ENCODE assay signal across 11 cellular contexts in genomic region chr1:41540886-41541591, GRCh38.
DNase-seq lines count a peak whose midpoint lies in the region; ATAC-seq, FAIRE-seq and TF ChIP-seq lines count a peak whose summit lies in the region.
"Had no signal": no experiment of that assay in that cellular context is flagged by ENCODE, and none has a peak within 500 bp of the region (broad histone marks: within the 10 kb centered on the region; RNA-seq: fewer than 3 reads in every experiment).

No MANE protein-coding gene starts in this region.

- no peaks in the 10 kb centered on the region for H3K9me3 Mint-ChIP-seq in activated T-cell treated with anti-CD3 and anti-CD28 coated beads, Interleukin-2, amount 50 U/mL, for 24 hours
- no peaks in the 10 kb centered on the region for H3K9me3 Mint-ChIP-seq in dendritic cell treated with granulocyte-macrophage colony-stimulating factor and Interleukin-4, amounts not matched to agents 40 ng/mL and 50 ng/mL, for 4 days
- H3K9me3 Mint-ChIP-seq in stimulated activated memory B cell treated with anti-CD40 and anti-IgM and Interleukin-4, amounts not matched to agents 10 μg/mL and 1 μg/mL and 100 μg/mL, for 72 hours = peaks cover 10% of the 10 kb centered on the region
- H3K9me3 Mint-ChIP-seq: natural killer cell had no signal

- peaks cover 88% of the 10 kb centered on the region for H3K36me3 Mint-ChIP-seq in activated T-cell treated with anti-CD3 and anti-CD28 coated beads, Interleukin-2, amount 50 U/mL, for 24 hours (ENCODE audit: low read depth)
- peaks cover 74% of the 10 kb centered on the region for H3K36me3 Mint-ChIP-seq in dendritic cell treated with granulocyte-macrophage colony-stimulating factor and Interleukin-4, amounts not matched to agents 40 ng/mL and 50 ng/mL, for 4 days (ENCODE audit: low read depth)
- H3K36me3 Mint-ChIP-seq in stimulated activated memory B cell treated with anti-CD40 and anti-IgM and Interleukin-4, amounts not matched to agents 10 μg/mL and 1 μg/mL and 100 μg/mL, for 72 hours = peaks cover 60% of the 10 kb centered on the region
- H3K36me3 Mint-ChIP-seq: natural killer cell had no signal

- DNase-seq in activated T-cell treated with anti-CD3 and anti-CD28 coated beads, Interleukin-2, amount 50 U/mL, for 24 hours = peak; percentile 31
- no peak for DNase-seq in activated T-cell treated with anti-CD3 and anti-CD28 coated beads, Interleukin-2, amount 50 U/mL, for 48 hours
- DNase-seq in NB4 (ENCODE audit: low read depth) (peak; percentile 44), GM19239 (ENCODE audit: insufficient read length, low spot score) (no peak)
- DNase-seq in activated CD8-positive, alpha-beta memory T cell treated with anti-CD3 and anti-CD28 coated beads, Interleukin-2, amount 50 U/mL, for 4 hours = no peak
- DNase-seq: ACHN, natural killer cell, NCI-H187 had no signal

- no peaks in the 10 kb centered on the region for H3K27me3 Mint-ChIP-seq in activated T-cell treated with anti-CD3 and anti-CD28 coated beads, Interleukin-2, amount 50 U/mL, for 24 hours
- H3K27me3 Mint-ChIP-seq in dendritic cell treated with granulocyte-macrophage colony-stimulating factor and Interleukin-4, amounts not matched to agents 40 ng/mL and 50 ng/mL, for 4 days = no peaks in the 10 kb centered on the region
- H3K27me3 Mint-ChIP-seq in stimulated activated memory B cell treated with anti-CD40 and anti-IgM and Interleukin-4, amounts not matched to agents 10 μg/mL and 1 μg/mL and 100 μg/mL, for 72 hours = no peaks in the 10 kb centered on the region

- no peak overlapping the region for H3K4me3 ChIP-seq in NB4 (ENCODE audit: low read depth, low read length)

- intact Hi-C loops in dendritic cell treated with granulocyte-macrophage colony-stimulating factor and Interleukin-4, amounts not matched to agents 40 ng/mL and 50 ng/mL, for 4 days (cut with micrococcal nuclease) = no loop called here

- FAIRE-seq in GM19239 (lab: Jason Lieb, UNC) = no peak

- peak overlapping the region; percentile 76 for H3K27ac Mint-ChIP-seq in activated T-cell treated with anti-CD3 and anti-CD28 coated beads, Interleukin-2, amount 50 U/mL, for 24 hours
- H3K27ac Mint-ChIP-seq in dendritic cell treated with granulocyte-macrophage colony-stimulating factor and Interleukin-4, amounts not matched to agents 40 ng/mL and 50 ng/mL, for 4 days = peak overlapping the region; percentile 61
- peak overlapping the region; percentile 60 for H3K27ac Mint-ChIP-seq in stimulated activated memory B cell treated with anti-CD40 and anti-IgM and Interleukin-4, amounts not matched to agents 10 μg/mL and 1 μg/mL and 100 μg/mL, for 72 hours

- no peak for TF ChIP-seq CTCF in NB4 (IDR thresholded peaks at IDR 0.05; ENCODE audit: low read depth, low read length)

- H3K4me1 Mint-ChIP-seq in activated T-cell treated with anti-CD3 and anti-CD28 coated beads, Interleukin-2, amount 50 U/mL, for 24 hours (ENCODE audit: low read depth) = peaks cover 7% of the 10 kb centered on the region
- peaks cover 21% of the 10 kb centered on the region for H3K4me1 Mint-ChIP-seq in dendritic cell treated with granulocyte-macrophage colony-stimulating factor and Interleukin-4, amounts not matched to agents 40 ng/mL and 50 ng/mL, for 4 days (ENCODE audit: low read depth)
- H3K4me1 Mint-ChIP-seq in stimulated activated memory B cell treated with anti-CD40 and anti-IgM and Interleukin-4, amounts not matched to agents 10 μg/mL and 1 μg/mL and 100 μg/mL, for 72 hours = peaks cover 57% of the 10 kb centered on the region

- no peak for TF ChIP-seq POLR2A in NB4 (IDR thresholded peaks at IDR 0.05; ENCODE audit: extremely low read depth, insufficient read length)

- H3K4me3 Mint-ChIP-seq in activated T-cell treated with anti-CD3 and anti-CD28 coated beads, Interleukin-2, amount 50 U/mL, for 24 hours = no peak overlapping the region
- H3K4me3 Mint-ChIP-seq in dendritic cell treated with granulocyte-macrophage colony-stimulating factor and Interleukin-4, amounts not matched to agents 40 ng/mL and 50 ng/mL, for 4 days = no peak overlapping the region
- H3K4me3 Mint-ChIP-seq in stimulated activated memory B cell treated with anti-CD40 and anti-IgM and Interleukin-4, amounts not matched to agents 10 μg/mL and 1 μg/mL and 100 μg/mL, for 72 hours = no peak overlapping the region
- H3K4me3 Mint-ChIP-seq: natural killer cell had no signal

- peak; percentile 58 for ATAC-seq in stimulated activated memory B cell treated with anti-CD40 and anti-IgM and Interleukin-4, amounts not matched to agents 10 μg/mL and 1 μg/mL and 100 μg/mL, for 72 hours
- ATAC-seq in GM19467 (IDR thresholded peaks at IDR 0.05; ENCODE audit: unreplicated experiment) = no peak
- ATAC-seq: natural killer cell had no signal

Comparison
In these comparisons a context has a peak if more than half of its experiments do, and no peak if none do; other contexts are left out.
1. DNase-seq: peak in activated T-cell treated with anti-CD3 and anti-CD28 coated beads, Interleukin-2, amount 50 U/mL, for 24 hours (single experiment) and NB4 (single experiment); none in activated T-cell treated with anti-CD3 and anti-CD28 coated beads, Interleukin-2, amount 50 U/mL, for 48 hours (0 of 2), activated CD8-positive, alpha-beta memory T cell treated with anti-CD3 and anti-CD28 coated beads, Interleukin-2, amount 50 U/mL, for 4 hours (single experiment) and GM19239 (single experiment).
2. Peak in every context shown above with its lines, with median percentiles within 50 percentile points of each other: H3K27ac Mint-ChIP-seq.